In genomic region chr9:135471751-135472640, GRCh38 we compare ENCODE assay signal across 1 cellular context.
TF ChIP-seq lines count a peak whose summit lies in the region.

No MANE protein-coding gene starts in this region.

TF ChIP-seq in HEK293, 187 proteins besides CTCF, POLR2A, EP300 and RAD21:
- TF ChIP-seq, protein P1, sequence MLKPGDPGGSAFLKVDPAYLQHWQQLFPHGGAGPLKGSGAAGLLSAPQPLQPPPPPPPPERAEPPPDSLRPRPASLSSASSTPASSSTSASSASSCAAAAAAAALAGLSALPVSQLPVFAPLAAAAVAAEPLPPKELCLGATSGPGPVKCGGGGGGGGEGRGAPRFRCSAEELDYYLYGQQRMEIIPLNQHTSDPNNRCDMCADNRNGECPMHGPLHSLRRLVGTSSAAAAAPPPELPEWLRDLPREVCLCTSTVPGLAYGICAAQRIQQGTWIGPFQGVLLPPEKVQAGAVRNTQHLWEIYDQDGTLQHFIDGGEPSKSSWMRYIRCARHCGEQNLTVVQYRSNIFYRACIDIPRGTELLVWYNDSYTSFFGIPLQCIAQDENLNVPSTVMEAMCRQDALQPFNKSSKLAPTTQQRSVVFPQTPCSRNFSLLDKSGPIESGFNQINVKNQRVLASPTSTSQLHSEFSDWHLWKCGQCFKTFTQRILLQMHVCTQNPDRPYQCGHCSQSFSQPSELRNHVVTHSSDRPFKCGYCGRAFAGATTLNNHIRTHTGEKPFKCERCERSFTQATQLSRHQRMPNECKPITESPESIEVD (tag by site-specific recombination; IDR thresholded peaks at IDR 0.05): no peak
- peak; percentile 64; the same call in 1 of the 2 replicates for TF ChIP-seq ZNF10 (tag by site-specific recombination; IDR thresholded peaks at IDR 0.05)
TF ChIP-seq in HEK293: peak in this region for 1.
